22 cellular contexts compared by ENCODE assay signal in genomic region chr10:34760606-34761005, GRCh38. TPM values are rescaled to one million over a fixed set of nuclear protein-coding genes. Genes with fewer than 3 reads are reported as not detected.
A peak's percentile ranks its signal among the peaks of the same experiment; 100 is the strongest.
DNase-seq lines count a peak whose midpoint lies in the region; FAIRE-seq and TF ChIP-seq lines count a peak whose summit lies in the region.
"Had no signal": no experiment of that assay in that cellular context is flagged by ENCODE, and none has a peak within 500 bp of the region (broad histone marks: within the 10 kb centered on the region; RNA-seq: fewer than 3 reads in every experiment).

No MANE protein-coding gene starts in this region.

- H3K36me3 ChIP-seq in bronchial epithelial cell (ENCODE audit: control insufficient read depth, insufficient read depth, low read length): no peaks in the 10 kb centered on the region
- H3K36me3 ChIP-seq: HAP-1, neutrophil, thyroid gland had no signal

- no peak for TF ChIP-seq CTCF in Calu3 (IDR thresholded peaks at IDR 0.05; ENCODE audit: unreplicated experiment)
- TF ChIP-seq CTCF in HFFc6 (IDR thresholded peaks at IDR 0.05): no peak
- no peak for TF ChIP-seq CTCF in bronchial epithelial cell (IDR thresholded peaks at IDR 0.05; ENCODE audit: insufficient read depth, low read length, severe bottlenecking)

- H3K4me3 ChIP-seq in bronchial epithelial cell (ENCODE audit: low read depth, low read length): no peak overlapping the region
- H3K4me3 ChIP-seq: HAP-1, mucosa of descending colon, thyroid gland had no signal

- BruUV-seq in Calu3 (replicated peaks; lab: Mats Ljungman, UMichigan): no TSS peak

- H3K9me3 Mint-ChIP-seq in Calu3 (ENCODE audit: low read depth, unreplicated experiment) (peaks cover 6% of the 10 kb centered on the region), HFFc6 (no peaks in the 10 kb centered on the region)
- H3K9me3 Mint-ChIP-seq in activated naive CD4-positive, alpha-beta T cell treated with anti-CD3 and anti-CD28 coated beads, Interleukin-2, amount 10 ng/mL, durations not matched to agents 7 days and 5 days: no peaks in the 10 kb centered on the region

- H3K36me3 Mint-ChIP-seq in Calu3 (ENCODE audit: insufficient read depth, unreplicated experiment): peaks cover 37% of the 10 kb centered on the region
- no peaks in the 10 kb centered on the region for H3K36me3 Mint-ChIP-seq in HFFc6 (ENCODE audit: low read depth)
- H3K36me3 Mint-ChIP-seq in activated naive CD4-positive, alpha-beta T cell treated with anti-CD3 and anti-CD28 coated beads, Interleukin-2, amount 10 ng/mL, durations not matched to agents 7 days and 5 days: no peaks in the 10 kb centered on the region
- H3K36me3 Mint-ChIP-seq: activated CD8-positive, alpha-beta memory T cell treated with anti-CD3 and anti-CD28 coated beads, Interleukin-2, amount 10 ng/mL, durations not matched to agents 7 days and 5 days; IgD-negative memory B cell had no signal

- intact Hi-C loops in Calu3 (cut with micrococcal nuclease; ENCODE audit: unreplicated experiment): no loop called here

- H3K27ac Mint-ChIP-seq in Calu3 (ENCODE audit: unreplicated experiment) (peak overlapping the region; percentile 47), HFFc6 (peak overlapping the region; percentile 28)
- H3K27ac Mint-ChIP-seq in activated naive CD4-positive, alpha-beta T cell treated with anti-CD3 and anti-CD28 coated beads, Interleukin-2, amount 10 ng/mL, durations not matched to agents 7 days and 5 days: no peak overlapping the region
- H3K27ac Mint-ChIP-seq: activated CD8-positive, alpha-beta memory T cell treated with anti-CD3 and anti-CD28 coated beads, Interleukin-2, amount 10 ng/mL, durations not matched to agents 7 days and 5 days; IgD-negative memory B cell had no signal

- H3K27me3 ChIP-seq in bronchial epithelial cell (ENCODE audit: control insufficient read depth, insufficient read depth, low read length): no peaks in the 10 kb centered on the region
- H3K27me3 ChIP-seq: neutrophil, thyroid gland had no signal

- FAIRE-seq in bronchial epithelial cell (lab: Jason Lieb, UNC): no peak
- peak; percentile 68 for FAIRE-seq in islet of Langerhans (lab: Jason Lieb, UNC)
- FAIRE-seq: kidney had no signal

- H3K4me1 Mint-ChIP-seq in Calu3 (ENCODE audit: low read depth, unreplicated experiment) (peaks cover 87% of the 10 kb centered on the region), HFFc6 (ENCODE audit: low read depth) (peaks cover 76% of the 10 kb centered on the region)
- peaks cover 2% of the 10 kb centered on the region for H3K4me1 Mint-ChIP-seq in activated naive CD4-positive, alpha-beta T cell treated with anti-CD3 and anti-CD28 coated beads, Interleukin-2, amount 10 ng/mL, durations not matched to agents 7 days and 5 days
- H3K4me1 Mint-ChIP-seq: IgD-negative memory B cell had no signal

- CTCF ChIA-PET in Calu3 (lab: Charles Lee): no interaction called here
- CTCF ChIA-PET in activated naive CD4-positive, alpha-beta T cell treated with anti-CD3 and anti-CD28 coated beads, Interleukin-2, amount 10 ng/mL, durations not matched to agents 7 days and 5 days (lab: Charles Lee): no interaction called here

- DNase-seq in Calu3 (peak; percentile 18), HFFc6 (no peak), bronchial epithelial cell (ENCODE audit: low read depth) (peak; percentile 97), iPS-NIHi11 (ENCODE audit: low spot score) (no peak), NCI-H1092 (lab: John Stamatoyannopoulos, UW) (no peak), GM19238 (ENCODE audit: insufficient read length, low spot score) (no peak)
- no peak for DNase-seq in activated naive CD4-positive, alpha-beta T cell treated with anti-CD3 and anti-CD28 coated beads, Interleukin-2, amount 10 ng/mL, durations not matched to agents 7 days and 5 days
- DNase-seq: activated CD4-positive, alpha-beta T cell treated with anti-CD3 and anti-CD28 coated beads for 1 hour; activated CD8-positive, alpha-beta memory T cell treated with anti-CD3 and anti-CD28 coated beads, Interleukin-2, amount 10 ng/mL, durations not matched to agents 7 days and 5 days; activated effector memory CD4-positive, alpha-beta T cell treated with Interleukin-2 at 50 U/mL for 16 hours; AML-193; amygdala; COR-L47; glutamatergic neuron; kidney; mucosa of descending colon; T1000; thyroid gland had no signal

- H3K4me3 Mint-ChIP-seq in Calu3 (ENCODE audit: low read depth, unreplicated experiment) (no peak overlapping the region), HFFc6 (no peak overlapping the region)
- H3K4me3 Mint-ChIP-seq in activated naive CD4-positive, alpha-beta T cell treated with anti-CD3 and anti-CD28 coated beads, Interleukin-2, amount 10 ng/mL, durations not matched to agents 7 days and 5 days: no peak overlapping the region
- H3K4me3 Mint-ChIP-seq: activated CD8-positive, alpha-beta memory T cell treated with anti-CD3 and anti-CD28 coated beads, Interleukin-2, amount 10 ng/mL, durations not matched to agents 7 days and 5 days; IgD-negative memory B cell had no signal

- H3K27me3 Mint-ChIP-seq in Calu3 (ENCODE audit: unreplicated experiment): no peaks in the 10 kb centered on the region
- peaks cover 3% of the 10 kb centered on the region for H3K27me3 Mint-ChIP-seq in HFFc6 (ENCODE audit: insufficient read depth)
- no peaks in the 10 kb centered on the region for H3K27me3 Mint-ChIP-seq in activated naive CD4-positive, alpha-beta T cell treated with anti-CD3 and anti-CD28 coated beads, Interleukin-2, amount 10 ng/mL, durations not matched to agents 7 days and 5 days
- H3K27me3 Mint-ChIP-seq: activated CD8-positive, alpha-beta memory T cell treated with anti-CD3 and anti-CD28 coated beads, Interleukin-2, amount 10 ng/mL, durations not matched to agents 7 days and 5 days; IgD-negative memory B cell had no signal

RNA-seq across cellular contexts. Expression of gene PARD3, which starts 54.5 kb away (rescaled TPM):
- total RNA-seq in Calu3 (2022) (57.6 and 62.4 TPM in 2 replicates), bronchial epithelial cell (78.2 and 98.2 TPM in 2 replicates)
- total RNA-seq in HFFc6 (2021; fragmentation: NEBNext Ultra II Directional; extraction: Animal tissue kit (Norgen Biotek cat#: 25700)): 10 to 100 TPM; 19.9 to 24.3 (median 23.1) TPM

Comparison
In these comparisons a context has a peak if more than half of its experiments do, and no peak if none do; other contexts are left out.
1. DNase-seq: peak in Calu3 (single experiment) and bronchial epithelial cell (single experiment); none in HFFc6 (single experiment), iPS-NIHi11 (single experiment), NCI-H1092 (single experiment), GM19238 (single experiment) and activated naive CD4-positive, alpha-beta T cell treated with anti-CD3 and anti-CD28 coated beads, Interleukin-2, amount 10 ng/mL, durations not matched to agents 7 days and 5 days (single experiment).